In the genomic region with DNA sequence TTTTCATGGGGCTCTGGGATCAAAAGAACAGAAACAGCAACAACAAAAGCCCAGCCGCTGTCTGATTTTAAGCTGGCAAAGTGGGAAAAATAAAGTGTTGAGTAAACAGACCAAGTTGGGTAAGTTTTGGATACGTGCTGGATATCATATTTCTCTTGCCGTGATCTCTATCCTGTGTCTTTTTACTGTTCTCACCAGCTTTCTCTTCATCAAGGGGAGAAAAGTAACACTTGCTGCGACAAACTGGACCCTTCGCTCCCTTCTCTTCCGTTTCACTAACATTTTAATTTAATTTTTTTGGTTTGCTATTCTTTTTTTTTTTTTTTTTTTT, we compare ENCODE assay signal across 8 cellular contexts. TPM values are rescaled to one million over a fixed set of nuclear protein-coding genes. Genes with fewer than 3 reads are reported as not detected.
A peak's percentile ranks its signal among the peaks of the same experiment; 100 is the strongest.
DNase-seq lines count a peak whose midpoint lies in the region; ATAC-seq and TF ChIP-seq lines count a peak whose summit lies in the region.

No MANE protein-coding gene starts in this region.

- H3K4me3 ChIP-seq in AG10803 (ENCODE audit: low read length) = peak overlapping the region; percentile 68
- H3K4me3 ChIP-seq in LNCaP clone FGC (ENCODE audit: low read depth, low read length) = peak overlapping the region; percentile 50

- DNase-seq in AG10803 (ENCODE audit: low read depth) = no peak
- DNase-seq in LNCaP clone FGC (ENCODE audit: low read depth) = no peak
- no peak for DNase-seq in naive B cell
- DNase-seq in AG20443 (ENCODE audit: low spot score) = no peak
- no peak for DNase-seq in NCI-H2029 (lab: John Stamatoyannopoulos, UW)

- H3K9me3 Mint-ChIP-seq in dendritic cell treated with granulocyte-macrophage colony-stimulating factor and Interleukin-4, amounts not matched to agents 40 ng/mL and 50 ng/mL, for 4 days = no peaks in the 10 kb centered on the region
- no peaks in the 10 kb centered on the region for H3K9me3 Mint-ChIP-seq in naive B cell

- peak overlapping the region; percentile 76 for H3K4me3 Mint-ChIP-seq in dendritic cell treated with granulocyte-macrophage colony-stimulating factor and Interleukin-4, amounts not matched to agents 40 ng/mL and 50 ng/mL, for 4 days
- peak overlapping the region; percentile 73 to 94 (median 88) for H3K4me3 Mint-ChIP-seq in naive B cell

- H3K27ac Mint-ChIP-seq in dendritic cell treated with granulocyte-macrophage colony-stimulating factor and Interleukin-4, amounts not matched to agents 40 ng/mL and 50 ng/mL, for 4 days = peak overlapping the region; percentile 61
- H3K27ac Mint-ChIP-seq in naive B cell = peak overlapping the region in 1 of 6 donors; percentile 66

- H3K36me3 Mint-ChIP-seq in dendritic cell treated with granulocyte-macrophage colony-stimulating factor and Interleukin-4, amounts not matched to agents 40 ng/mL and 50 ng/mL, for 4 days (ENCODE audit: low read depth) = no peaks in the 10 kb centered on the region
- H3K36me3 Mint-ChIP-seq in naive B cell = no peaks in the 10 kb centered on the region

- ATAC-seq in naive B cell (ENCODE audit: low read depth in 2 of 2) (no peak), GM21528 (IDR thresholded peaks at IDR 0.05; ENCODE audit: low FRiP score, unreplicated experiment) (no peak), HG02642 (IDR thresholded peaks at IDR 0.05; ENCODE audit: poor library complexity, unreplicated experiment) (no peak)

- H3K4me1 Mint-ChIP-seq in dendritic cell treated with granulocyte-macrophage colony-stimulating factor and Interleukin-4, amounts not matched to agents 40 ng/mL and 50 ng/mL, for 4 days (ENCODE audit: low read depth) = peaks cover 8% of the 10 kb centered on the region
- peaks cover 6 to 26% (median 18%) of the 10 kb centered on the region in 3 donors for H3K4me1 Mint-ChIP-seq in naive B cell

- intact Hi-C loops in dendritic cell treated with granulocyte-macrophage colony-stimulating factor and Interleukin-4, amounts not matched to agents 40 ng/mL and 50 ng/mL, for 4 days (cut with micrococcal nuclease) = loop anchor here (1.0 to 10.0 kb wide), 3 partner anchors 91 to 215 kb away; a partner anchor contains a TSS

- TF ChIP-seq CTCF in AG10803 (conservative IDR thresholded peaks at IDR 0.05; ENCODE audit: low read length) (no peak), LNCaP clone FGC (IDR thresholded peaks at IDR 0.05; ENCODE audit: control insufficient read depth, extremely low read depth, insufficient read depth) (no peak)

- peaks cover 20% of the 10 kb centered on the region for H3K27me3 Mint-ChIP-seq in dendritic cell treated with granulocyte-macrophage colony-stimulating factor and Interleukin-4, amounts not matched to agents 40 ng/mL and 50 ng/mL, for 4 days
- peaks cover 11 to 25% (median 22%) of the 10 kb centered on the region in 3 donors for H3K27me3 Mint-ChIP-seq in naive B cell

RNA-seq across cellular contexts. Expression of a gene that starts 0.4 kb away (rescaled TPM):
- under 1 TPM in 1 of 6 donors, not detected in 5; 0.05 TPM for polyA plus RNA-seq in naive B cell (ENCODE audit: low read depth in 6 of 6)
